Comparison of ENCODE assay signal across 14 cellular contexts in genomic region chr19:10963865-10964264, GRCh38. TPM values are rescaled to one million over a fixed set of nuclear protein-coding genes. Genes with fewer than 3 reads are reported as not detected.
DNase-seq lines count a peak whose midpoint lies in the region; ATAC-seq and TF ChIP-seq lines count a peak whose summit lies in the region.
"Had no signal": no experiment of that assay in that cellular context is flagged by ENCODE, and none has a peak within 500 bp of the region (broad histone marks: within the 10 kb centered on the region; RNA-seq: fewer than 3 reads in every experiment).

No MANE protein-coding gene starts in this region.

- no peak overlapping the region for H3K4me3 ChIP-seq in HEK293 (ENCODE audit: low read depth, low read length)
- H3K4me3 ChIP-seq: gastrocnemius medialis had no signal

- no peaks in the 10 kb centered on the region for H3K9me3 Mint-ChIP-seq in CD4-positive, alpha-beta T cell
- peaks cover 1% of the 10 kb centered on the region for H3K9me3 Mint-ChIP-seq in activated naive CD8-positive, alpha-beta T cell treated with anti-CD3 and anti-CD28 coated beads for 36 hours
- H3K9me3 Mint-ChIP-seq in natural killer cell treated with Interleukin-12 subunit alpha and Interleukin-12 subunit beta and Interleukin-15 and Interleukin-18, amount 100 ng/mL, for 72 hours = no peaks in the 10 kb centered on the region

- no peak for TF ChIP-seq CTCF in CD4-positive, alpha-beta T cell (IDR thresholded peaks at IDR 0.05)
- no peak for TF ChIP-seq CTCF in HEK293 (tag by site-specific recombination; IDR thresholded peaks at IDR 0.05)

- H3K36me3 Mint-ChIP-seq in CD4-positive, alpha-beta T cell (ENCODE audit: low read depth) = peaks cover 8% of the 10 kb centered on the region
- peaks cover 9% of the 10 kb centered on the region for H3K36me3 Mint-ChIP-seq in activated naive CD8-positive, alpha-beta T cell treated with anti-CD3 and anti-CD28 coated beads for 36 hours
- H3K36me3 Mint-ChIP-seq in natural killer cell treated with Interleukin-12 subunit alpha and Interleukin-12 subunit beta and Interleukin-15 and Interleukin-18, amount 100 ng/mL, for 72 hours = no peaks in the 10 kb centered on the region

- H3K4me3 Mint-ChIP-seq in CD4-positive, alpha-beta T cell = peak overlapping the region; percentile 94
- H3K4me3 Mint-ChIP-seq in activated naive CD8-positive, alpha-beta T cell treated with anti-CD3 and anti-CD28 coated beads for 36 hours = peak overlapping the region; percentile 90
- peak overlapping the region; percentile 87 for H3K4me3 Mint-ChIP-seq in natural killer cell treated with Interleukin-12 subunit alpha and Interleukin-12 subunit beta and Interleukin-15 and Interleukin-18, amount 100 ng/mL, for 72 hours

- H3K9me3 ChIP-seq in CD4-positive, alpha-beta T cell (ENCODE audit: control insufficient read depth, low read length) = no peaks in the 10 kb centered on the region
- H3K9me3 ChIP-seq in HEK293 (ENCODE audit: control insufficient read depth, insufficient read depth, low read depth, low read length) = no peaks in the 10 kb centered on the region
- H3K9me3 ChIP-seq: gastrocnemius medialis had no signal

- POLR2A ChIA-PET in CD4-positive, alpha-beta T cell (lab: Charles Lee) = interaction anchor here (2.0 kb wide), 1 partner anchor 411 kb away, joined by 4 read pairs; no protein-coding TSS in a partner anchor
- POLR2A ChIA-PET in HEK293 (lab: Yijun Ruan, JAX) = interaction anchor here (0.7 to 0.8 kb wide), 3 partner anchors 12 to 192 kb away, joined by 3 to 5 read pairs (median 4); no protein-coding TSS in a partner anchor

- intact Hi-C loops in CD4-positive, alpha-beta T cell (cut with DNase I, micrococcal nuclease) = loop anchor here in 1 of 2 experiments (2.0 to 10.0 kb wide), 3 partner anchors 21 to 131 kb away; partner anchors contain the start of genes TIMM29 and YIPF2

- H3K27ac Mint-ChIP-seq in CD4-positive, alpha-beta T cell = peak overlapping the region; percentile 88
- H3K27ac Mint-ChIP-seq in activated naive CD8-positive, alpha-beta T cell treated with anti-CD3 and anti-CD28 coated beads for 36 hours = peak overlapping the region; percentile 78
- peak overlapping the region; percentile 60 to 64 for H3K27ac Mint-ChIP-seq in natural killer cell treated with Interleukin-12 subunit alpha and Interleukin-12 subunit beta and Interleukin-15 and Interleukin-18, amount 100 ng/mL, for 72 hours

- H3K27me3 ChIP-seq in CD4-positive, alpha-beta T cell (ENCODE audit: control insufficient read depth, insufficient read depth, low read length) = no peaks in the 10 kb centered on the region
- H3K27me3 ChIP-seq: gastrocnemius medialis had no signal

- ATAC-seq in CD4-positive, alpha-beta T cell (ENCODE audit: poor library complexity) = no peak
- no peak for ATAC-seq in natural killer cell treated with Interleukin-12 subunit alpha and Interleukin-12 subunit beta and Interleukin-15 and Interleukin-18, amount 100 ng/mL, for 72 hours
- ATAC-seq in GM19328 (IDR thresholded peaks at IDR 0.05; ENCODE audit: unreplicated experiment) = no peak
- ATAC-seq in HG03039 (IDR thresholded peaks at IDR 0.05; ENCODE audit: unreplicated experiment) = no peak
- ATAC-seq: gastrocnemius medialis had no signal

- H3K4me1 ChIP-seq in HEK293 (ENCODE audit: control insufficient read depth, insufficient read depth, low read length) = peaks cover 7% of the 10 kb centered on the region

- no peak for DNase-seq in CD4-positive, alpha-beta T cell
- DNase-seq in activated naive CD8-positive, alpha-beta T cell treated with anti-CD3 and anti-CD28 coated beads for 36 hours = no peak
- DNase-seq in natural killer cell treated with Interleukin-12 subunit alpha and Interleukin-12 subunit beta and Interleukin-15 and Interleukin-18, amount 100 ng/mL, for 72 hours (ENCODE audit: low spot score) = no peak
- DNase-seq in NK-92 treated with Interleukin-12 subunit alpha and Interleukin-12 subunit beta, amount 100 ng/mL, for 24 hours (lab: John Stamatoyannopoulos, UW) = no peak
- DNase-seq in putamen (ENCODE audit: low spot score) = no peak
- DNase-seq: gastrocnemius medialis, GF-D8, islet precursor cell, NCI-H1417 treated with DMSO at 0.1 percent for 48 hours, NCI-H446 had no signal

- H3K36me3 ChIP-seq in HEK293 (ENCODE audit: control insufficient read depth in 2 of 2, insufficient read depth in 1 of 2, low read length in 2 of 2) = peaks cover 0 to 2% of the 10 kb centered on the region in 2 experiments; a peak in 2 of 3 replicates
- H3K36me3 ChIP-seq: gastrocnemius medialis had no signal

- no peaks in the 10 kb centered on the region for H3K27me3 Mint-ChIP-seq in CD4-positive, alpha-beta T cell
- H3K27me3 Mint-ChIP-seq in activated naive CD8-positive, alpha-beta T cell treated with anti-CD3 and anti-CD28 coated beads for 36 hours = no peaks in the 10 kb centered on the region
- no peaks in the 10 kb centered on the region for H3K27me3 Mint-ChIP-seq in natural killer cell treated with Interleukin-12 subunit alpha and Interleukin-12 subunit beta and Interleukin-15 and Interleukin-18, amount 100 ng/mL, for 72 hours

- CTCF ChIA-PET in CD4-positive, alpha-beta T cell (lab: Charles Lee) = interaction anchor here (2.6 kb wide), 1 partner anchor 22 kb away, joined by 8 read pairs; no protein-coding TSS in a partner anchor
- CTCF ChIA-PET in HEK293 (lab: Yijun Ruan, JAX) = no interaction called here

- peaks cover 56% of the 10 kb centered on the region for H3K4me1 Mint-ChIP-seq in CD4-positive, alpha-beta T cell (ENCODE audit: low read depth)
- peaks cover 55% of the 10 kb centered on the region for H3K4me1 Mint-ChIP-seq in activated naive CD8-positive, alpha-beta T cell treated with anti-CD3 and anti-CD28 coated beads for 36 hours
- H3K4me1 Mint-ChIP-seq in natural killer cell treated with Interleukin-12 subunit alpha and Interleukin-12 subunit beta and Interleukin-15 and Interleukin-18, amount 100 ng/mL, for 72 hours (ENCODE audit: low read depth in 2 of 2) = peaks cover 33 to 40% of the 10 kb centered on the region in 2 donors

- peak overlapping the region; percentile 54 for H3K27ac ChIP-seq in CD4-positive, alpha-beta T cell (ENCODE audit: low read depth, low read length)
- H3K27ac ChIP-seq in HEK293 (ENCODE audit: extremely low read depth, low read depth, low read length) = no peak overlapping the region
- H3K27ac ChIP-seq: C4-2B, gastrocnemius medialis had no signal

TF ChIP-seq in HEK293, 187 proteins besides CTCF, POLR2A, EP300 and RAD21:
- TF ChIP-seq, protein P1, sequence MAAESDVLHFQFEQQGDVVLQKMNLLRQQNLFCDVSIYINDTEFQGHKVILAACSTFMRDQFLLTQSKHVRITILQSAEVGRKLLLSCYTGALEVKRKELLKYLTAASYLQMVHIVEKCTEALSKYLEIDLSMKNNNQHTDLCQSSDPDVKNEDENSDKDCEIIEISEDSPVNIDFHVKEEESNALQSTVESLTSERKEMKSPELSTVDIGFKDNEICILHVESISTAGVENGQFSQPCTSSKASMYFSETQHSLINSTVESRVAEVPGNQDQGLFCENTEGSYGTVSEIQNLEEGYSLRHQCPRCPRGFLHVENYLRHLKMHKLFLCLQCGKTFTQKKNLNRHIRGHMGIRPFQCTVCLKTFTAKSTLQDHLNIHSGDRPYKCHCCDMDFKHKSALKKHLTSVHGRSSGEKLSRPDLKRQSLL (tag by site-specific recombination; IDR thresholded peaks at IDR 0.05) = peak; percentile 32; the same call in 1 of the 2 replicates
- TF ChIP-seq ATF2 (tag by site-specific recombination; IDR thresholded peaks at IDR 0.05; ENCODE audit: low read depth) = peak; percentile 88
- TF ChIP-seq ZNF660 (tag by site-specific recombination; IDR thresholded peaks at IDR 0.05) = no peak

RNA-seq across cellular contexts. Expression of gene SMARCA4, which starts 3.0 kb away (rescaled TPM):
- total RNA-seq in CD4-positive, alpha-beta T cell = 10 to 100 TPM; 69.6 to 74.5 TPM
- total RNA-seq in activated naive CD8-positive, alpha-beta T cell treated with anti-CD3 and anti-CD28 coated beads for 36 hours = 100 to 1,000 TPM; 108 to 109 TPM
- 100 to 1,000 TPM; 118 to 175 TPM for total RNA-seq in natural killer cell treated with Interleukin-12 subunit alpha and Interleukin-12 subunit beta and Interleukin-15 and Interleukin-18, amount 100 ng/mL, for 72 hours

RNA-seq across cellular contexts. Expression of gene TIMM29, which starts 35.3 kb away (rescaled TPM):
- 10 to 100 TPM; 22.6 to 24.8 TPM for total RNA-seq in CD4-positive, alpha-beta T cell
- total RNA-seq in activated naive CD8-positive, alpha-beta T cell treated with anti-CD3 and anti-CD28 coated beads for 36 hours = 10 to 100 TPM; 17.6 to 19.0 TPM
- total RNA-seq in natural killer cell treated with Interleukin-12 subunit alpha and Interleukin-12 subunit beta and Interleukin-15 and Interleukin-18, amount 100 ng/mL, for 72 hours = 10 to 100 TPM; 24.9 to 30.2 TPM

RNA-seq across cellular contexts. Expression of gene YIPF2, which starts 35.4 kb away (rescaled TPM):
- total RNA-seq in CD4-positive, alpha-beta T cell = 10 to 100 TPM; 21.1 to 21.7 TPM
- total RNA-seq in activated naive CD8-positive, alpha-beta T cell treated with anti-CD3 and anti-CD28 coated beads for 36 hours = 10 to 100 TPM; 22.3 to 24.0 TPM
- total RNA-seq in natural killer cell treated with Interleukin-12 subunit alpha and Interleukin-12 subunit beta and Interleukin-15 and Interleukin-18, amount 100 ng/mL, for 72 hours = 10 to 100 TPM; 33.8 to 37.2 TPM
